In the genomic region with DNA sequence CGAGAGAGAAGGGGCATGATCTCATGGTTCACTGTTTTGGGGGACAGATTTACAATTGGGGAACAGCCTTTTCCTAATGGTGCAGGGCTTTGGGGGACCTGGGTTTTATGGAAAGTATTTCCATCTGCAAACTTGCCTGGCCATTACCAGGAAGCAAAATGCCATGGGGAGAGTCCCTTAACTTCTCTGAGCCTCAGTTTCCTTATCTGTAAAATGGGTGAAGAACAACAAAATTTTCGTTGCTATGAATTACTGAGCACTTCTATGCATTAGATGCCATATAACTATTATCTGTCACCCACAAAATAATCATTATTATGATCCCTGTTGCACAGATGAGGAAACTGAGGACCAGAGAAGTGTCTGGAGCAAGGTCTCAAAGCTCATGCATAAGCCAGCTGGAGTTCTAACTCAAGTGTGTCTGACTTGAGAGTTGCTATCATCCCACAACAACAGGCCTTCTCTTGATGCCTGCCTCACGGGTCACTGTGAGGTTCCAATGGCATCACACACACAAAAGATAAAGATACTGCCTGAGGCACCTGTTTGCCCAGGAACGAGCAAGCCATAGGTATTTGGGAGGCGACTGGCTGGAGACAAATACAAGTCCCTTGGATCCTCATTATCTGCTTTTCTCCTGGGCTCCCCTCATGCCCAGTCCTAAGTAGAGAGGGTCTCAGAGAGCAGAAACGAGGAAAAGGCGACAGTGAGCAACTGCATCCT, we compare ENCODE assay signal across 1 cellular context.
TF ChIP-seq lines count a peak whose summit lies in the region.

No MANE protein-coding gene starts in this region.

TF ChIP-seq in HepG2, 621 proteins besides CTCF, POLR2A, EP300 and RAD21:
- TF ChIP-seq ZNF773 (CRISPR knock-in tag; IDR thresholded peaks at IDR 0.05; ENCODE audit: borderline replicate concordance) (no peak), ZNF629 (CRISPR knock-in tag; conservative IDR thresholded peaks at IDR 0.05) (peak; percentile 35; the same call in 1 of the 2 replicates)
